In the genomic region with DNA sequence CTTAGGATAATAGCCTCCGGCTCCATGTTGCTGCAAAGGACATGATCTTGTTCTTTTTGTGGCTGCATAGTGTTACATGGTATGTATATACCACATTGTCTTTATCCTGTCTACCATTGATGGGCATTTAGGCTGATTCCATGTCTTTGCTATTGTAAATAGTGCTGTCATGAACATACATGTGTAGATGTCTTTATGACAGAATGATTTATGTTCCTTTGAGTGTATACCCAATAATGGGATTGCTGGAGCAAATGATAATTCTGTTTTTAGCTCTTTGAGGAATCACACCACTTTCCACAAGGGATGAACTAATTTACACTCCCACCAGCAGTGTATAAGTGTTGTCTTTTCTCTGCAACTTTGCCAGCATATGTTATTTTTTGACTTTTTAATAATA, we compare ENCODE assay signal across 1 cellular context.
TF ChIP-seq lines count a peak whose summit lies in the region.

No MANE protein-coding gene starts in this region.

TF ChIP-seq in SK-N-SH treated with all-trans-retinoic acid at 6 μM for 48 hours, 23 proteins besides CTCF, POLR2A, EP300 and RAD21 (continued from another document):
- TF ChIP-seq, protein P1, sequence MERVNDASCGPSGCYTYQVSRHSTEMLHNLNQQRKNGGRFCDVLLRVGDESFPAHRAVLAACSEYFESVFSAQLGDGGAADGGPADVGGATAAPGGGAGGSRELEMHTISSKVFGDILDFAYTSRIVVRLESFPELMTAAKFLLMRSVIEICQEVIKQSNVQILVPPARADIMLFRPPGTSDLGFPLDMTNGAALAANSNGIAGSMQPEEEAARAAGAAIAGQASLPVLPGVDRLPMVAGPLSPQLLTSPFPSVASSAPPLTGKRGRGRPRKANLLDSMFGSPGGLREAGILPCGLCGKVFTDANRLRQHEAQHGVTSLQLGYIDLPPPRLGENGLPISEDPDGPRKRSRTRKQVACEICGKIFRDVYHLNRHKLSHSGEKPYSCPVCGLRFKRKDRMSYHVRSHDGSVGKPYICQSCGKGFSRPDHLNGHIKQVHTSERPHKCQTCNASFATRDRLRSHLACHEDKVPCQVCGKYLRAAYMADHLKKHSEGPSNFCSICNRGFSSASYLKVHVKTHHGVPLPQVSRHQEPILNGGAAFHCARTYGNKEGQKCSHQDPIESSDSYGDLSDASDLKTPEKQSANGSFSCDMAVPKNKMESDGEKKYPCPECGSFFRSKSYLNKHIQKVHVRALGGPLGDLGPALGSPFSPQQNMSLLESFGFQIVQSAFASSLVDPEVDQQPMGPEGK (CRISPR knock-in tag; IDR thresholded peaks at IDR 0.05; ENCODE audit: borderline replicate concordance), result no peak
- TF ChIP-seq ZC3H10 (CRISPR knock-in tag; IDR thresholded peaks at IDR 0.05), result no peak
- TF ChIP-seq ZNF565 (CRISPR knock-in tag; conservative IDR thresholded peaks at IDR 0.05; ENCODE audit: low read depth), result no peak
- TF ChIP-seq SNAI2 (CRISPR knock-in tag; IDR thresholded peaks at IDR 0.05), result no peak
- TF ChIP-seq, protein P2, sequence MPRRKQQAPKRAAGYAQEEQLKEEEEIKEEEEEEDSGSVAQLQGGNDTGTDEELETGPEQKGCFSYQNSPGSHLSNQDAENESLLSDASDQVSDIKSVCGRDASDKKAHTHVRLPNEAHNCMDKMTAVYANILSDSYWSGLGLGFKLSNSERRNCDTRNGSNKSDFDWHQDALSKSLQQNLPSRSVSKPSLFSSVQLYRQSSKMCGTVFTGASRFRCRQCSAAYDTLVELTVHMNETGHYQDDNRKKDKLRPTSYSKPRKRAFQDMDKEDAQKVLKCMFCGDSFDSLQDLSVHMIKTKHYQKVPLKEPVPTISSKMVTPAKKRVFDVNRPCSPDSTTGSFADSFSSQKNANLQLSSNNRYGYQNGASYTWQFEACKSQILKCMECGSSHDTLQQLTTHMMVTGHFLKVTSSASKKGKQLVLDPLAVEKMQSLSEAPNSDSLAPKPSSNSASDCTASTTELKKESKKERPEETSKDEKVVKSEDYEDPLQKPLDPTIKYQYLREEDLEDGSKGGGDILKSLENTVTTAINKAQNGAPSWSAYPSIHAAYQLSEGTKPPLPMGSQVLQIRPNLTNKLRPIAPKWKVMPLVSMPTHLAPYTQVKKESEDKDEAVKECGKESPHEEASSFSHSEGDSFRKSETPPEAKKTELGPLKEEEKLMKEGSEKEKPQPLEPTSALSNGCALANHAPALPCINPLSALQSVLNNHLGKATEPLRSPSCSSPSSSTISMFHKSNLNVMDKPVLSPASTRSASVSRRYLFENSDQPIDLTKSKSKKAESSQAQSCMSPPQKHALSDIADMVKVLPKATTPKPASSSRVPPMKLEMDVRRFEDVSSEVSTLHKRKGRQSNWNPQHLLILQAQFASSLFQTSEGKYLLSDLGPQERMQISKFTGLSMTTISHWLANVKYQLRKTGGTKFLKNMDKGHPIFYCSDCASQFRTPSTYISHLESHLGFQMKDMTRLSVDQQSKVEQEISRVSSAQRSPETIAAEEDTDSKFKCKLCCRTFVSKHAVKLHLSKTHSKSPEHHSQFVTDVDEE (CRISPR knock-in tag; IDR thresholded peaks at IDR 0.05), result no peak
- no peak for TF ChIP-seq BACH2 (CRISPR knock-in tag; IDR thresholded peaks at IDR 0.05; ENCODE audit: borderline replicate concordance)
- TF ChIP-seq, protein P3, sequence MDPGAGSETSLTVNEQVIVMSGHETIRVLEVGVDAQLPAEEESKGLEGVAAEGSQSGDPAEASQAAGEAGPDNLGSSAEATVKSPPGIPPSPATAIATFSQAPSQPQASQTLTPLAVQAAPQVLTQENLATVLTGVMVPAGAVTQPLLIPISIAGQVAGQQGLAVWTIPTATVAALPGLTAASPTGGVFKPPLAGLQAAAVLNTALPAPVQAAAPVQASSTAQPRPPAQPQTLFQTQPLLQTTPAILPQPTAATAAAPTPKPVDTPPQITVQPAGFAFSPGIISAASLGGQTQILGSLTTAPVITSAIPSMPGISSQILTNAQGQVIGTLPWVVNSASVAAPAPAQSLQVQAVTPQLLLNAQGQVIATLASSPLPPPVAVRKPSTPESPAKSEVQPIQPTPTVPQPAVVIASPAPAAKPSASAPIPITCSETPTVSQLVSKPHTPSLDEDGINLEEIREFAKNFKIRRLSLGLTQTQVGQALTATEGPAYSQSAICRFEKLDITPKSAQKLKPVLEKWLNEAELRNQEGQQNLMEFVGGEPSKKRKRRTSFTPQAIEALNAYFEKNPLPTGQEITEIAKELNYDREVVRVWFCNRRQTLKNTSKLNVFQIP (CRISPR knock-in tag; IDR thresholded peaks at IDR 0.05; ENCODE audit: borderline replicate concordance, low read depth), result no peak
